16 cellular contexts compared by ENCODE assay signal in the genomic region with DNA sequence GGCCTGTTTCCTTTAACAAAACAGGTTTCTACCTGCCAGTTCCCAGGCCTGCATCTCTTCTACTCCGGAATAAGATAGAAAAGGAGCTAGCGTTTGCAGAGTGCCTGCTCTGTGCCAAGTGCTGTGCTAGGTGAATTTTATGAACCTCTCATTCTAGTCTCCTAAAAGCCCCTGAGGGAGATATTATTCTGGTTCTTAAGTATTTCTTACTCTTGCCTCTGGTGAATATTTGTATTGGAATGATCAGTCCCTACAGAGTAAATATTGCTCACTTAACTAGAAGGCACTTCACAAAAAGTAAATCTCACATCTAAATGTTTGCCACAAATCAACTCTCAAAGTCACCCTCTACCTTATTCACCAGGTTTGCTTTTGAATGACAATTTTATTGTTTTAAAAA.
DNase-seq lines count a peak whose midpoint lies in the region; ATAC-seq, FAIRE-seq and TF ChIP-seq lines count a peak whose summit lies in the region.
"Had no signal": no experiment of that assay in that cellular context is flagged by ENCODE, and none has a peak within 500 bp of the region (broad histone marks: within the 10 kb centered on the region; RNA-seq: fewer than 3 reads in every experiment).

No MANE protein-coding gene starts in this region.

- H3K79me2 ChIP-seq in mammary epithelial cell (ENCODE audit: insufficient read depth, low read length) (no peaks in the 10 kb centered on the region), Karpas-422 (ENCODE audit: low read length) (no peaks in the 10 kb centered on the region)

- peaks cover 37% of the 10 kb centered on the region for H3K4me1 Mint-ChIP-seq in MCF 10A (ENCODE audit: insufficient read depth, unreplicated experiment)

- H3K4me1 ChIP-seq in mammary epithelial cell (ENCODE audit: insufficient read depth, low read length) (peaks cover 25% of the 10 kb centered on the region), Karpas-422 (ENCODE audit: low read length) (no peaks in the 10 kb centered on the region)
- H3K4me1 ChIP-seq: Caco-2, HAP-1 had no signal

- no peaks in the 10 kb centered on the region for H4K20me1 ChIP-seq in mammary epithelial cell (ENCODE audit: insufficient read depth, low read length)
- H4K20me1 ChIP-seq in Karpas-422 (ENCODE audit: insufficient read depth, low read depth, low read length): no peaks in the 10 kb centered on the region

- DNase-seq in MCF 10A (ENCODE audit: unreplicated experiment) (no peak), mammary epithelial cell (no peak), LNCaP clone FGC (ENCODE audit: low read depth) (peak; percentile 34), bronchial epithelial cell (ENCODE audit: low read depth) (peak; percentile 39), Karpas-422 (no peak)
- DNase-seq: Caco-2; CD8-positive, alpha-beta memory T cell; DND-41; GDM1; HFFc6 had no signal

- CTCF ChIA-PET in MCF 10A (lab: Yijun Ruan, JAX) (no interaction called here), mammary epithelial cell (lab: Charles Lee; ENCODE audit: low non-redundant PET) (no interaction called here)

- H3K36me3 Mint-ChIP-seq in MCF 10A (ENCODE audit: insufficient read depth, unreplicated experiment): no peaks in the 10 kb centered on the region

- no peak for FAIRE-seq in bronchial epithelial cell (lab: Jason Lieb, UNC)
- FAIRE-seq: GM12892, GM19239, H1 had no signal

- H3K4me3 Mint-ChIP-seq in MCF 10A (ENCODE audit: unreplicated experiment): no peak overlapping the region
- H3K4me3 Mint-ChIP-seq: CD8-positive, alpha-beta memory T cell; HFFc6 had no signal

- H3K9me3 Mint-ChIP-seq in MCF 10A (ENCODE audit: unreplicated experiment): no peaks in the 10 kb centered on the region
- H3K9me3 Mint-ChIP-seq: CD8-positive, alpha-beta memory T cell; HFFc6 had no signal

- no peak overlapping the region for H3K4me2 ChIP-seq in mammary epithelial cell (ENCODE audit: insufficient read depth, low read depth, low read length)
- no peak overlapping the region for H3K4me2 ChIP-seq in Karpas-422 (ENCODE audit: low read depth, low read length, poor library complexity, severe bottlenecking)

- no peaks in the 10 kb centered on the region for H3K27me3 Mint-ChIP-seq in MCF 10A (ENCODE audit: insufficient read depth, unreplicated experiment)

- no peak overlapping the region for H3K27ac ChIP-seq in mammary epithelial cell (ENCODE audit: insufficient read depth, low read depth, low read length)
- no peak overlapping the region for H3K27ac ChIP-seq in Karpas-422 (ENCODE audit: low read length)
- H3K27ac ChIP-seq: HL-60 had no signal

- peak overlapping the region; percentile 97 for H3K27ac Mint-ChIP-seq in MCF 10A (ENCODE audit: low read depth, unreplicated experiment)
- H3K27ac Mint-ChIP-seq: HFFc6 had no signal

- no peaks in the 10 kb centered on the region for H3K9me3 ChIP-seq in mammary epithelial cell (replicated peaks; ENCODE audit: insufficient read depth, low read length)
- no peaks in the 10 kb centered on the region for H3K9me3 ChIP-seq in Karpas-422 (ENCODE audit: low read length)
- H3K9me3 ChIP-seq: Caco-2, HAP-1 had no signal

- in situ Hi-C loops in mammary epithelial cell (cut with MboI; ENCODE audit: low sequenced_read_pairs in 2 of 2): no loop called here

- H3K9me2 ChIP-seq in Karpas-422 (replicated peaks; ENCODE audit: insufficient read depth, low read length): no peaks in the 10 kb centered on the region

- H3K36me3 ChIP-seq in mammary epithelial cell (ENCODE audit: insufficient read depth, low read length): no peaks in the 10 kb centered on the region
- no peaks in the 10 kb centered on the region for H3K36me3 ChIP-seq in bronchial epithelial cell (ENCODE audit: control insufficient read depth, insufficient read depth, low read length)
- H3K36me3 ChIP-seq in Karpas-422 (ENCODE audit: insufficient read depth, low read length): no peaks in the 10 kb centered on the region
- H3K36me3 ChIP-seq: HAP-1 had no signal

- H3K4me3 ChIP-seq in mammary epithelial cell (replicated peaks in 1 of 3; ENCODE audit: insufficient read depth in 1 of 3, low read depth in 2 of 3, low read length in 3 of 3) (no peak overlapping the region), LNCaP clone FGC (ENCODE audit: low read depth, low read length) (no peak overlapping the region), bronchial epithelial cell (ENCODE audit: low read depth, low read length) (no peak overlapping the region), Karpas-422 (ENCODE audit: low read length) (no peak overlapping the region)
- H3K4me3 ChIP-seq: HAP-1 had no signal

- POLR2A ChIA-PET in MCF 10A (lab: Yijun Ruan, JAX): interaction anchor here (0.5 to 2.3 kb wide), 4 partner anchors 12 to 64 kb away, joined by 3 to 4 read pairs (median 4); no protein-coding TSS in a partner anchor

- no peak for TF ChIP-seq CTCF in MCF 10A (IDR thresholded peaks at IDR 0.05; ENCODE audit: unreplicated experiment)
- no peak for TF ChIP-seq CTCF in mammary epithelial cell (conservative IDR thresholded peaks at IDR 0.05 in 1 of 2, IDR thresholded peaks at IDR 0.05 in 1 of 2; ENCODE audit: extremely low read depth in 1 of 2, insufficient read depth in 1 of 2, low read depth in 1 of 2, low read length in 2 of 2)
- no peak for TF ChIP-seq CTCF in LNCaP clone FGC (IDR thresholded peaks at IDR 0.05; ENCODE audit: control insufficient read depth, extremely low read depth, insufficient read depth)
- no peak for TF ChIP-seq CTCF in bronchial epithelial cell (IDR thresholded peaks at IDR 0.05; ENCODE audit: insufficient read depth, low read length, severe bottlenecking)

- dilution Hi-C loops in mammary epithelial cell (cut with HindIII; ENCODE audit: low sequenced_read_pairs): no loop called here

- no TSS peak for BruUV-seq in MCF 10A (replicated peaks; lab: Mats Ljungman, UMichigan)
- BruUV-seq in mammary epithelial cell (replicated peaks; lab: Mats Ljungman, UMichigan): no TSS peak

- no peak for ATAC-seq in GM21576 (IDR thresholded peaks at IDR 0.05; ENCODE audit: unreplicated experiment)

- 88% methylated on average over 2 of the region's 2 CpGs for WGBS in mammary epithelial cell (ENCODE audit: low coverage, missing lambda C conversion rate)

- H2AFZ ChIP-seq in mammary epithelial cell (ENCODE audit: low read depth, low read length): no peak overlapping the region
- H2AFZ ChIP-seq in Karpas-422 (ENCODE audit: low read length): no peak overlapping the region

- no peaks in the 10 kb centered on the region for H3K27me3 ChIP-seq in mammary epithelial cell (ENCODE audit: insufficient read depth, low read length)
- H3K27me3 ChIP-seq in bronchial epithelial cell (ENCODE audit: control insufficient read depth, insufficient read depth, low read length): no peaks in the 10 kb centered on the region
- no peaks in the 10 kb centered on the region for H3K27me3 ChIP-seq in Karpas-422 (ENCODE audit: low read length)

- H3K9ac ChIP-seq in mammary epithelial cell (ENCODE audit: insufficient read depth, low read length) (no peak overlapping the region), Karpas-422 (ENCODE audit: low read length) (no peak overlapping the region)

- intact Hi-C loops in MCF 10A (cut with micrococcal nuclease): no loop called here
- intact Hi-C loops in mammary epithelial cell (cut with micrococcal nuclease): loop anchor here (5.0 kb wide), 2 partner anchors 43 to 132 kb away; no protein-coding TSS in a partner anchor

Comparison
In these comparisons a context has a peak if more than half of its experiments do, and no peak if none do; other contexts are left out.
1. DNase-seq: peak in LNCaP clone FGC (single experiment) and bronchial epithelial cell (single experiment); none in MCF 10A (single experiment), mammary epithelial cell (single experiment) and Karpas-422 (single experiment).